ENCODE assay signal across 22 cellular contexts in the genomic region with DNA sequence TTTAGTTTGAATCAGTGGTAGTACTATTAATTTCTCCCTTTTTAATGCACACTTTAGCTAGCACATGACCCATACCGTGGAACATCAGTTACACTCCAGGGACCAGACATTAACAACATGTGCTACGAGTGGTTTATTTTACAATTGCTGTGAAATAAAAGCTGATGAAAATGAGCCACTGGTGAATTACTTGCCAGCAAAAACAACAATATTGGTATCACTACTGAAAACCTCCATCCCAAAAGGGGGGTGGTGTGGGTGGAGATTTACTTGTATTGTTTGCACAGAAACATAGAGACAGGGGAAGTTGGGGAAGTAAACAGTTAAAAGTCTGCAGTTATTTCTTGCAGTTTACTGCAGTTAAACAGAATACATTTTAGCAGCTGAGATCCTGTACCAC.
DNase-seq lines count a peak whose midpoint lies in the region; ATAC-seq and TF ChIP-seq lines count a peak whose summit lies in the region.
"Had no signal": no experiment of that assay in that cellular context is flagged by ENCODE, and none has a peak within 500 bp of the region (broad histone marks: within the 10 kb centered on the region; RNA-seq: fewer than 3 reads in every experiment).

No MANE protein-coding gene starts in this region.

- no peaks in the 10 kb centered on the region for H3K79me2 ChIP-seq in GM23338 (replicated peaks; ENCODE audit: insufficient read depth)

- no peaks in the 10 kb centered on the region for H3K27me3 Mint-ChIP-seq in GM23338 (ENCODE audit: insufficient read depth, low read depth, poor library complexity)
- H3K27me3 Mint-ChIP-seq in glutamatergic neuron (ENCODE audit: unreplicated experiment) = no peaks in the 10 kb centered on the region
- peaks cover 2% of the 10 kb centered on the region for H3K27me3 Mint-ChIP-seq in chondrocyte (ENCODE audit: low read depth)
- H3K27me3 Mint-ChIP-seq: CD4-positive, CD25-positive, alpha-beta regulatory T cell had no signal

- H3K4me1 Mint-ChIP-seq in GM23338 = peaks cover 39% of the 10 kb centered on the region
- peaks cover 30% of the 10 kb centered on the region for H3K4me1 Mint-ChIP-seq in glutamatergic neuron (ENCODE audit: low read depth, unreplicated experiment)
- peaks cover 13% of the 10 kb centered on the region for H3K4me1 Mint-ChIP-seq in chondrocyte (ENCODE audit: low read depth)
- H3K4me1 Mint-ChIP-seq: B cell; CD4-positive, CD25-positive, alpha-beta regulatory T cell had no signal

- no peak overlapping the region for H3K4me3 ChIP-seq in GM23338
- H3K4me3 ChIP-seq: GM12878, MG63 had no signal

- no peaks in the 10 kb centered on the region for H3K36me3 ChIP-seq in GM23338 (ENCODE audit: insufficient read depth)
- H3K36me3 ChIP-seq: MG63 had no signal

- ATAC-seq in GM23338 (no peak), HG03469 (IDR thresholded peaks at IDR 0.05; ENCODE audit: unreplicated experiment) (no peak)
- ATAC-seq: GM12878, HCT116 had no signal

- H3F3A ChIP-seq in GM23338 (replicated peaks; ENCODE audit: low read depth) = no peaks in the 10 kb centered on the region

- no peaks in the 10 kb centered on the region for H4K20me1 ChIP-seq in GM23338 (replicated peaks; ENCODE audit: insufficient read depth)

- peaks cover 16% of the 10 kb centered on the region for H3K36me3 Mint-ChIP-seq in GM23338 (ENCODE audit: low read depth)
- peaks cover 1% of the 10 kb centered on the region for H3K36me3 Mint-ChIP-seq in glutamatergic neuron (ENCODE audit: unreplicated experiment)
- H3K36me3 Mint-ChIP-seq in chondrocyte (ENCODE audit: low read depth) = no peaks in the 10 kb centered on the region
- H3K36me3 Mint-ChIP-seq: CD4-positive, CD25-positive, alpha-beta regulatory T cell had no signal

- H3K4me3 Mint-ChIP-seq in GM23338 = no peak overlapping the region
- peak overlapping the region; percentile 72 for H3K4me3 Mint-ChIP-seq in glutamatergic neuron (ENCODE audit: unreplicated experiment)
- no peak overlapping the region for H3K4me3 Mint-ChIP-seq in chondrocyte (ENCODE audit: unreplicated experiment)
- H3K4me3 Mint-ChIP-seq: B cell; CD4-positive, CD25-positive, alpha-beta regulatory T cell had no signal

- no peaks in the 10 kb centered on the region for H3K9me2 ChIP-seq in GM23338 (ENCODE audit: insufficient read depth)
- H3K9me2 ChIP-seq: SK-N-SH had no signal

- no peak overlapping the region for H2AFZ ChIP-seq in GM23338

- DNase-seq in NCI-H1105 treated with DMSO at 0.1 percent for 48 hours (lab: John Stamatoyannopoulos, UW) = peak; percentile 1
- no peak for DNase-seq in NCI-H1105 (lab: John Stamatoyannopoulos, UW)
- no peak for DNase-seq in GM23338 (ENCODE audit: low spot score)
- DNase-seq in NCI-H748 (lab: John Stamatoyannopoulos, UW; ENCODE audit: unreplicated experiment) = peak; percentile 45
- DNase-seq in glutamatergic neuron = no peak
- no peak for DNase-seq in chondrocyte (ENCODE audit: low spot score)
- no peak for DNase-seq in NCI-H1048 (lab: John Stamatoyannopoulos, UW)
- DNase-seq: CD4-positive, CD25-positive, alpha-beta regulatory T cell; COR-L47; EL; Kasumi-1; MG63; NCI-H2029; NCI-H226; NCI-H524; NK-92 treated with Interleukin-12 subunit alpha and Interleukin-12 subunit beta, amount 100 ng/mL, for 24 hours; SHP77 treated with DMSO at 0.1 percent for 48 hours; SK-N-SH had no signal

- H3K27ac Mint-ChIP-seq in GM23338 (peak overlapping the region; percentile 49), glutamatergic neuron (ENCODE audit: unreplicated experiment) (peak overlapping the region; percentile 87), chondrocyte (ENCODE audit: unreplicated experiment) (no peak overlapping the region)
- H3K27ac Mint-ChIP-seq: B cell; CD4-positive, CD25-positive, alpha-beta regulatory T cell had no signal

- H3K27ac ChIP-seq in GM23338 (ENCODE audit: low read depth) = no peak overlapping the region

- peaks cover 31% of the 10 kb centered on the region for H3K4me1 ChIP-seq in GM23338 (ENCODE audit: insufficient read depth)

- H3K9me3 Mint-ChIP-seq in GM23338 = peaks cover 11% of the 10 kb centered on the region
- no peaks in the 10 kb centered on the region for H3K9me3 Mint-ChIP-seq in glutamatergic neuron (ENCODE audit: unreplicated experiment)
- no peaks in the 10 kb centered on the region for H3K9me3 Mint-ChIP-seq in chondrocyte (ENCODE audit: low read depth)

- no peak overlapping the region; the same call in 1 of the 2 replicates for H3K4me2 ChIP-seq in GM23338
- H3K4me2 ChIP-seq: SK-N-SH had no signal

- no peaks in the 10 kb centered on the region for H3K27me3 ChIP-seq in GM23338 (ENCODE audit: insufficient read depth)

- TF ChIP-seq CTCF in GM23338 (conservative IDR thresholded peaks at IDR 0.05; ENCODE audit: low read depth in 2 of 2) (no peak), glutamatergic neuron (IDR thresholded peaks at IDR 0.05; ENCODE audit: partially characterized antibody, unreplicated experiment) (no peak), chondrocyte (IDR thresholded peaks at IDR 0.05) (no peak)

TF ChIP-seq in GM23338, 12 proteins besides CTCF, POLR2A, EP300 and RAD21:
- no peak for TF ChIP-seq EZH2phosphoT487 (IDR thresholded peaks at IDR 0.05; ENCODE audit: unreplicated experiment)
- TF ChIP-seq CREB1 (CRISPR knock-in tag; IDR thresholded peaks at IDR 0.05; ENCODE audit: low read depth) = no peak
- no peak for TF ChIP-seq ZNF331 (CRISPR knock-in tag; IDR thresholded peaks at IDR 0.05; ENCODE audit: low read depth)

Comparison
In these comparisons a context has a peak if more than half of its experiments do, and no peak if none do; other contexts are left out.
1. DNase-seq: peak in NCI-H1105 treated with DMSO at 0.1 percent for 48 hours (single experiment) and NCI-H748 (single experiment); none in NCI-H1105 (single experiment), GM23338 (single experiment), glutamatergic neuron (single experiment), chondrocyte (single experiment) and NCI-H1048 (single experiment).